ENCODE assay signal across 18 cellular contexts in the genomic region with DNA sequence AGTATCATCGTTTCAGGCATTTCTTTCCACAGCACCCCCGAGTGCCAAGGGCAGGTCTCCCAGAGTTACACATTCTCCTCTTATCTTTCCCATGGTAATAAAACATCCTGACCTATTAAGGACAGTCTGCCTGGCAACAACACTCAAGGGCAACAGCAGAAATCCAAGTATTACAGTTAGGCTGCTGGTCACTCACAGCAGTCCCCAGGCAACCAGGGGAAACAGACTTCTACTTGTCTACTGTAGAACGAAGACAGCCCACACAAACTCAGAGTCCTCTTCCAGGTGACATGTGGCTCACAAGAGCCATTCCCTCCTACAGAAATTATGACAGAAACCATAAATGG.
A peak's percentile ranks its signal among the peaks of the same experiment; 100 is the strongest.
DNase-seq lines count a peak whose midpoint lies in the region; ATAC-seq and TF ChIP-seq lines count a peak whose summit lies in the region.
"Had no signal": no experiment of that assay in that cellular context is flagged by ENCODE, and none has a peak within 500 bp of the region (broad histone marks: within the 10 kb centered on the region; RNA-seq: fewer than 3 reads in every experiment).

No MANE protein-coding gene starts in this region.

- DNase-seq in HuH-7 (ENCODE audit: low spot score) = peak; percentile 27
- no peak for DNase-seq in GOT3 (lab: John Stamatoyannopoulos, UW)
- no peak for DNase-seq in hepatic stellate cell (ENCODE audit: low spot score)
- DNase-seq: activated naive CD4-positive, alpha-beta T cell treated with anti-CD3 and anti-CD28 coated beads, Interleukin-2, amount 10 ng/mL, durations not matched to agents 7 days and 5 days; caudate nucleus; effector CD8-positive, alpha-beta T cell; GF-D8; HFFc6; NCI-H1105; NCI-H2227 treated with DMSO at 0.1 percent for 48 hours; SHP77 treated with DMSO at 0.1 percent for 48 hours; spleen had no signal

- H3K9ac ChIP-seq in endocrine pancreas (ENCODE audit: control insufficient read depth, insufficient read depth, low read length) (no peak overlapping the region), parathyroid adenoma (no peak overlapping the region)

- H3K9me3 ChIP-seq in endocrine pancreas (ENCODE audit: control insufficient read depth, low read length) (no peaks in the 10 kb centered on the region), parathyroid adenoma (ENCODE audit: control insufficient read depth, low read length) (no peaks in the 10 kb centered on the region)

- H3K36me3 ChIP-seq in endocrine pancreas (ENCODE audit: control insufficient read depth, insufficient read depth, low read length) (no peaks in the 10 kb centered on the region), parathyroid adenoma (ENCODE audit: control insufficient read depth, insufficient read depth, low read length) (no peaks in the 10 kb centered on the region)

- TF ChIP-seq CTCF in parathyroid adenoma (IDR thresholded peaks at IDR 0.05) = no peak

- H3K79me2 ChIP-seq in parathyroid adenoma = no peaks in the 10 kb centered on the region

- H3K4me1 ChIP-seq in endocrine pancreas (ENCODE audit: control insufficient read depth, insufficient read depth, low read length) = no peaks in the 10 kb centered on the region
- no peaks in the 10 kb centered on the region for H3K4me1 ChIP-seq in parathyroid adenoma
- H3K4me1 ChIP-seq: spleen had no signal

- H2AFZ ChIP-seq in parathyroid adenoma = no peak overlapping the region

- H3K27me3 ChIP-seq in endocrine pancreas (ENCODE audit: control insufficient read depth, insufficient read depth, low read length) = no peaks in the 10 kb centered on the region
- no peaks in the 10 kb centered on the region for H3K27me3 ChIP-seq in layer of hippocampus (ENCODE audit: control insufficient read depth, insufficient read depth, low read length)
- no peaks in the 10 kb centered on the region for H3K27me3 ChIP-seq in parathyroid adenoma (ENCODE audit: control insufficient read depth, insufficient read depth, low read length)
- H3K27me3 ChIP-seq: spleen had no signal

- ATAC-seq in HG03432 (IDR thresholded peaks at IDR 0.05; ENCODE audit: unreplicated experiment) = no peak
- ATAC-seq in HG03442 (IDR thresholded peaks at IDR 0.05; ENCODE audit: unreplicated experiment) = no peak

- H3K4me3 ChIP-seq in endocrine pancreas (ENCODE audit: control insufficient read depth, insufficient read depth, low read length) (peak overlapping the region; percentile 1), parathyroid adenoma (ENCODE audit: low read depth, low read length) (peak overlapping the region; percentile 30)
- H3K4me3 ChIP-seq: K562, spleen had no signal

- H3K27ac ChIP-seq in layer of hippocampus (ENCODE audit: low read depth, low read length) (peak overlapping the region; percentile 12), parathyroid adenoma (no peak overlapping the region)
- H3K27ac ChIP-seq: spleen had no signal

- peak overlapping the region; percentile 32 for H3K4me2 ChIP-seq in parathyroid adenoma (ENCODE audit: low read length)
